Comparison of ENCODE assay signal across 11 cellular contexts in genomic region chr16:11085025-11085485, GRCh38.
DNase-seq lines count a peak whose midpoint lies in the region; ATAC-seq and TF ChIP-seq lines count a peak whose summit lies in the region.
"Had no signal": no experiment of that assay in that cellular context is flagged by ENCODE, and none has a peak within 500 bp of the region (broad histone marks: within the 10 kb centered on the region; RNA-seq: fewer than 3 reads in every experiment).

No MANE protein-coding gene starts in this region.

- peak overlapping the region; percentile 10 for H3K4me2 ChIP-seq in GM23248 (ENCODE audit: unreplicated experiment)

- H3K27ac Mint-ChIP-seq in glutamatergic neuron (ENCODE audit: unreplicated experiment): peak overlapping the region; percentile 86

- TF ChIP-seq CTCF in glutamatergic neuron (IDR thresholded peaks at IDR 0.05; ENCODE audit: partially characterized antibody, unreplicated experiment): no peak
- no peak for TF ChIP-seq CTCF in gastrocnemius medialis (IDR thresholded peaks at IDR 0.05 in 4 of 5, conservative IDR thresholded peaks at IDR 0.05 in 1 of 5)

- no peaks in the 10 kb centered on the region for H3K79me2 ChIP-seq in GM23248 (ENCODE audit: insufficient read depth)

- peaks cover 23% of the 10 kb centered on the region for H3K4me1 Mint-ChIP-seq in glutamatergic neuron (ENCODE audit: low read depth, unreplicated experiment)

- H2AFZ ChIP-seq in GM23248: no peak overlapping the region

- H3K36me3 ChIP-seq in GM23248 (ENCODE audit: low read depth) (no peaks in the 10 kb centered on the region), gastrocnemius medialis (no peaks in the 10 kb centered on the region), SJCRH30 (no peaks in the 10 kb centered on the region)

- H3K27ac ChIP-seq in GM23248 (no peak overlapping the region), gastrocnemius medialis (peak overlapping the region in 3 of 4 donors; percentile 9 to 57 (median 38)), SJCRH30 (no peak overlapping the region)

- TF ChIP-seq POLR2A in gastrocnemius medialis (IDR thresholded peaks at IDR 0.05): no peak

- peaks cover 13% of the 10 kb centered on the region for H3K27me3 Mint-ChIP-seq in glutamatergic neuron (ENCODE audit: unreplicated experiment)

- no peak overlapping the region for H3K4me3 ChIP-seq in GM23248
- no peak overlapping the region for H3K4me3 ChIP-seq in gastrocnemius medialis
- H3K4me3 ChIP-seq in SJCRH30: no peak overlapping the region

- peaks cover 3% of the 10 kb centered on the region for H3K9me3 Mint-ChIP-seq in glutamatergic neuron (ENCODE audit: unreplicated experiment)

- H3F3A ChIP-seq in GM23248 (ENCODE audit: insufficient read depth): peaks cover 15% of the 10 kb centered on the region

- H4K20me1 ChIP-seq in GM23248 (ENCODE audit: insufficient read depth): no peaks in the 10 kb centered on the region

- H3K9me3 ChIP-seq in GM23248 (ENCODE audit: low read depth): no peaks in the 10 kb centered on the region
- no peaks in the 10 kb centered on the region for H3K9me3 ChIP-seq in gastrocnemius medialis
- H3K9me3 ChIP-seq in SJCRH30 (replicated peaks): no peaks in the 10 kb centered on the region

- no peak overlapping the region for H3K4me3 Mint-ChIP-seq in glutamatergic neuron (ENCODE audit: unreplicated experiment)

- no peak overlapping the region for H3K9ac ChIP-seq in GM23248

- intact Hi-C loops in gastrocnemius medialis (cut with DNase I; ENCODE audit: low total_unique reads): no loop called here

- no peak for DNase-seq in GM23248
- DNase-seq in glutamatergic neuron: no peak
- no peak for DNase-seq in gastrocnemius medialis
- no peak for DNase-seq in stimulated activated CD4-positive, alpha-beta T cell treated with anti-CD3 and anti-CD28 coated beads, Interleukin-4, amount 100 ng/mL, for 1 hour
- DNase-seq in NCI-H774 (lab: John Stamatoyannopoulos, UW): no peak
- no peak for DNase-seq in NCI-H510A treated with DMSO at 0.1 percent for 48 hours (lab: John Stamatoyannopoulos, UW)
- DNase-seq in SJCRH30: no peak
- DNase-seq: COR-L47, cortex of kidney, KBM-7 had no signal

- H3K27me3 ChIP-seq in GM23248 (replicated peaks; ENCODE audit: insufficient read depth) (no peaks in the 10 kb centered on the region), gastrocnemius medialis (no peaks in the 10 kb centered on the region), SJCRH30 (no peaks in the 10 kb centered on the region)

- H3K9me2 ChIP-seq in GM23248 (ENCODE audit: insufficient read depth): no peaks in the 10 kb centered on the region

- in situ Hi-C loops in GM23248 (cut with MboI): no loop called here
- in situ Hi-C loops in gastrocnemius medialis (cut with MboI; ENCODE audit: low sequenced_read_pairs in 4 of 4): no loop called here

- H3K4me1 ChIP-seq in GM23248 (ENCODE audit: insufficient read depth) (peaks cover 23% of the 10 kb centered on the region), gastrocnemius medialis (peaks cover 11 to 14% of the 10 kb centered on the region in 2 donors), SJCRH30 (peaks cover 6% of the 10 kb centered on the region)

- no peaks in the 10 kb centered on the region for H3K36me3 Mint-ChIP-seq in glutamatergic neuron (ENCODE audit: unreplicated experiment)

- peak in 1 of 2 donors; percentile 61 for ATAC-seq in gastrocnemius medialis

- 91% methylated on average over 13 of the region's 13 CpGs for WGBS in GM23248 (ENCODE audit: low coverage in 1 of 2, low lambda C conversion rate in 2 of 2, missing lambda C conversion rate in 2 of 2), 2 experiments

TF ChIP-seq in PFSK-1, 5 proteins besides CTCF, POLR2A, EP300 and RAD21:
- TF ChIP-seq TAF1 (IDR thresholded peaks at IDR 0.05; ENCODE audit: borderline replicate concordance, insufficient read depth, low read length) (no peak), FOXP2 (optimal IDR thresholded peaks at IDR 0.05; ENCODE audit: borderline replicate concordance, extremely low read depth, extremely low read length, insufficient read depth) (no peak), SIN3A (IDR thresholded peaks at IDR 0.05; ENCODE audit: borderline replicate concordance, insufficient read depth, low read length) (0 out of 2 replicates have a peak, but pooled peaks have one; percentile 35)
- TF ChIP-seq, protein P1, sequence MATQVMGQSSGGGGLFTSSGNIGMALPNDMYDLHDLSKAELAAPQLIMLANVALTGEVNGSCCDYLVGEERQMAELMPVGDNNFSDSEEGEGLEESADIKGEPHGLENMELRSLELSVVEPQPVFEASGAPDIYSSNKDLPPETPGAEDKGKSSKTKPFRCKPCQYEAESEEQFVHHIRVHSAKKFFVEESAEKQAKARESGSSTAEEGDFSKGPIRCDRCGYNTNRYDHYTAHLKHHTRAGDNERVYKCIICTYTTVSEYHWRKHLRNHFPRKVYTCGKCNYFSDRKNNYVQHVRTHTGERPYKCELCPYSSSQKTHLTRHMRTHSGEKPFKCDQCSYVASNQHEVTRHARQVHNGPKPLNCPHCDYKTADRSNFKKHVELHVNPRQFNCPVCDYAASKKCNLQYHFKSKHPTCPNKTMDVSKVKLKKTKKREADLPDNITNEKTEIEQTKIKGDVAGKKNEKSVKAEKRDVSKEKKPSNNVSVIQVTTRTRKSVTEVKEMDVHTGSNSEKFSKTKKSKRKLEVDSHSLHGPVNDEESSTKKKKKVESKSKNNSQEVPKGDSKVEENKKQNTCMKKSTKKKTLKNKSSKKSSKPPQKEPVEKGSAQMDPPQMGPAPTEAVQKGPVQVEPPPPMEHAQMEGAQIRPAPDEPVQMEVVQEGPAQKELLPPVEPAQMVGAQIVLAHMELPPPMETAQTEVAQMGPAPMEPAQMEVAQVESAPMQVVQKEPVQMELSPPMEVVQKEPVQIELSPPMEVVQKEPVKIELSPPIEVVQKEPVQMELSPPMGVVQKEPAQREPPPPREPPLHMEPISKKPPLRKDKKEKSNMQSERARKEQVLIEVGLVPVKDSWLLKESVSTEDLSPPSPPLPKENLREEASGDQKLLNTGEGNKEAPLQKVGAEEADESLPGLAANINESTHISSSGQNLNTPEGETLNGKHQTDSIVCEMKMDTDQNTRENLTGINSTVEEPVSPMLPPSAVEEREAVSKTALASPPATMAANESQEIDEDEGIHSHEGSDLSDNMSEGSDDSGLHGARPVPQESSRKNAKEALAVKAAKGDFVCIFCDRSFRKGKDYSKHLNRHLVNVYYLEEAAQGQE (IDR thresholded peaks at IDR 0.05; ENCODE audit: insufficient read depth in 1 of 2, low read depth in 2 of 2, low read length in 2 of 2): no peak

Comparison
In these comparisons a context has a peak if more than half of its experiments do, and no peak if none do; other contexts are left out.
1. H3K27ac ChIP-seq: peak in gastrocnemius medialis (3 of 4); none in GM23248 (single experiment) and SJCRH30 (single experiment).